ENCODE assay signal across 22 cellular contexts in genomic region chr7:43568529-43568928, GRCh38. TPM values are rescaled to one million over a fixed set of nuclear protein-coding genes. Genes with fewer than 3 reads are reported as not detected.
A peak's percentile ranks its signal among the peaks of the same experiment; 100 is the strongest.
DNase-seq lines count a peak whose midpoint lies in the region; ATAC-seq, FAIRE-seq and TF ChIP-seq lines count a peak whose summit lies in the region.
"Had no signal": no experiment of that assay in that cellular context is flagged by ENCODE, and none has a peak within 500 bp of the region (broad histone marks: within the 10 kb centered on the region; RNA-seq: fewer than 3 reads in every experiment).

No MANE protein-coding gene starts in this region.

- no peak overlapping the region for H2AFZ ChIP-seq in K562 (ENCODE audit: low read depth, low read length)
- H2AFZ ChIP-seq: GM23338 had no signal

- intact Hi-C loops in K562 (cut with micrococcal nuclease): no loop called here
- intact Hi-C loops in CD14-positive monocyte (cut with micrococcal nuclease): no loop called here

- no peak for TF ChIP-seq RAD21 in K562 (CRISPR knock-in tag; conservative IDR thresholded peaks at IDR 0.05 in 1 of 2, IDR thresholded peaks at IDR 0.05 in 1 of 2)

- TF ChIP-seq CTCF in K562 (IDR thresholded peaks at IDR 0.05 in 2 of 3, conservative IDR thresholded peaks at IDR 0.05 in 1 of 3; ENCODE audit: insufficient read depth in 2 of 3, low read depth in 1 of 3, low read length in 3 of 3): no peak
- no peak for TF ChIP-seq CTCF in foreskin keratinocyte (conservative IDR thresholded peaks at IDR 0.05)
- no peak for TF ChIP-seq CTCF in CD14-positive monocyte (IDR thresholded peaks at IDR 0.05)

- H3K4me1 ChIP-seq in K562 (replicated peaks in 1 of 2; ENCODE audit: control insufficient read depth in 2 of 2, insufficient read depth in 2 of 2, low read length in 2 of 2) (peaks cover 0 to 12% of the 10 kb centered on the region in 2 experiments; a peak in 3 of 5 replicates), foreskin keratinocyte (peaks cover 54% of the 10 kb centered on the region)
- H3K4me1 ChIP-seq: colonic mucosa had no signal

- no peak for FAIRE-seq in K562 (lab: Jason Lieb, UNC)

- H3K9ac ChIP-seq in K562 (ENCODE audit: insufficient read depth in 1 of 2, low read depth in 2 of 2, low read length in 2 of 2): no peak overlapping the region
- H3K9ac ChIP-seq: BLaER1 had no signal

- 43% methylated on average over 6 of the region's 6 CpGs for WGBS in K562 (ENCODE audit: insufficient coverage, low coverage, missing lambda C conversion rate)

- no peaks in the 10 kb centered on the region for H4K20me1 ChIP-seq in K562 (replicated peaks; ENCODE audit: control insufficient read depth, insufficient read depth, low read length)
- H4K20me1 ChIP-seq: BLaER1 had no signal

- ATAC-seq in K562 (no peak), foreskin keratinocyte (peak; percentile 90), HG02885 (IDR thresholded peaks at IDR 0.05; ENCODE audit: poor library complexity, unreplicated experiment) (no peak)
- ATAC-seq: GM23338; left ventricle myocardium superior; stimulated activated naive CD8-positive, alpha-beta T cell treated with anti-CD3 and anti-CD28 coated beads, Interleukin-15, amount 100 ng/mL, for 72 hours had no signal

- H3K36me3 Mint-ChIP-seq in CD14-positive monocyte: no peaks in the 10 kb centered on the region
- H3K36me3 Mint-ChIP-seq: naive B cell had no signal

- no peaks in the 10 kb centered on the region for H3K9me3 Mint-ChIP-seq in CD14-positive monocyte
- H3K9me3 Mint-ChIP-seq: activated naive CD8-positive, alpha-beta T cell treated with anti-CD3 and anti-CD28 coated beads, Interleukin-2, amount 50 U/mL, for 24 hours; GM23338; naive B cell; stimulated activated naive CD8-positive, alpha-beta T cell treated with anti-CD3 and anti-CD28 coated beads, Interleukin-15, amount 100 ng/mL, for 72 hours; T-helper 2 cell treated with Interferon-gamma antibody and Interleukin-4, amounts not matched to agents 5 μg/mL and 100 μg/mL, for 36 hours had no signal

- no peak overlapping the region for H3K4me3 Mint-ChIP-seq in CD14-positive monocyte
- H3K4me3 Mint-ChIP-seq: activated naive CD8-positive, alpha-beta T cell treated with anti-CD3 and anti-CD28 coated beads, Interleukin-2, amount 50 U/mL, for 24 hours; GM23338; stimulated activated naive CD8-positive, alpha-beta T cell treated with anti-CD3 and anti-CD28 coated beads, Interleukin-15, amount 100 ng/mL, for 72 hours; T-helper 2 cell treated with Interferon-gamma antibody and Interleukin-4, amounts not matched to agents 5 μg/mL and 100 μg/mL, for 36 hours had no signal

- no TSS peak for BruUV-seq in K562 (replicated peaks; lab: Mats Ljungman, UMichigan)

- in situ Hi-C loops in K562 (cut with MboI): no loop called here

- TF ChIP-seq EP300 in K562 (IDR thresholded peaks at IDR 0.05; ENCODE audit: low read length): no peak

- no peaks in the 10 kb centered on the region for H3K9me1 ChIP-seq in K562 (ENCODE audit: control insufficient read depth, insufficient read depth, low read length)

- H3K36me3 ChIP-seq in K562 (ENCODE audit: control insufficient read depth, insufficient read depth, low read length): no peaks in the 10 kb centered on the region
- H3K36me3 ChIP-seq: BLaER1, colonic mucosa, vagina had no signal

- H3K4me2 ChIP-seq in K562 (ENCODE audit: insufficient read depth, low read length): no peak overlapping the region
- H3K4me2 ChIP-seq: BLaER1, GM23338 had no signal

- no peak overlapping the region for H3K27ac ChIP-seq in K562 (ENCODE audit: extremely low read depth, low read depth, low read length)
- peak overlapping the region; percentile 72 for H3K27ac ChIP-seq in foreskin keratinocyte
- H3K27ac ChIP-seq: BLaER1, colonic mucosa, vagina had no signal

- POLR2A ChIA-PET in K562 (lab: Yijun Ruan, JAX): interaction anchor here (0.6 to 1.8 kb wide), 5 partner anchors 9 to 97 kb away, joined by 3 to 5 read pairs (median 4); partner anchors contain the start of gene STK17A

- peaks cover 19% of the 10 kb centered on the region for H3K4me1 Mint-ChIP-seq in CD14-positive monocyte
- H3K4me1 Mint-ChIP-seq: GM23338, naive B cell had no signal

- TF ChIP-seq POLR2A in K562 (conservative IDR thresholded peaks at IDR 0.05): no peak

- no peaks in the 10 kb centered on the region for H3K9me3 ChIP-seq in K562 (replicated peaks; ENCODE audit: control insufficient read depth, insufficient read depth, low read depth, low read length)
- H3K9me3 ChIP-seq: BLaER1, colonic mucosa, vagina had no signal

- H3K27me3 ChIP-seq in K562 (ENCODE audit: control insufficient read depth in 2 of 2, insufficient read depth in 2 of 2, low read length in 2 of 2): no peaks in the 10 kb centered on the region
- no peaks in the 10 kb centered on the region for H3K27me3 ChIP-seq in foreskin keratinocyte
- H3K27me3 ChIP-seq: BLaER1, colonic mucosa, vagina had no signal

- H3K79me2 ChIP-seq in K562 (ENCODE audit: control insufficient read depth, insufficient read depth, low read length): no peaks in the 10 kb centered on the region

- peaks cover 10 to 12% (median 10%) of the 10 kb centered on the region in 3 donors for H3K27me3 Mint-ChIP-seq in CD14-positive monocyte (ENCODE audit: low read depth in 3 of 3)
- H3K27me3 Mint-ChIP-seq: progenitor cell of endocrine pancreas; stimulated activated naive CD8-positive, alpha-beta T cell treated with anti-CD3 and anti-CD28 coated beads, Interleukin-15, amount 100 ng/mL, for 72 hours had no signal

- H3K4me3 ChIP-seq in K562: no peak overlapping the region
- H3K4me3 ChIP-seq: BLaER1, colonic mucosa, GM23338, vagina had no signal

- DNase-seq in EH (ENCODE audit: low read depth) (peak; percentile 66), M059J (ENCODE audit: low read depth) (peak; percentile 99), K562 (ENCODE audit: extremely low read depth in 1 of 4, low spot score in 3 of 4) (no peak), foreskin keratinocyte (peak; percentile 99 to 100), NCI-H1930 (lab: John Stamatoyannopoulos, UW) (no peak), CD14-positive monocyte (ENCODE audit: low spot score) (no peak)
- DNase-seq: activated CD4-positive, alpha-beta T cell treated with anti-CD3 and anti-CD28 coated beads, Interleukin-2, amount 50 U/mL, for 1 hour; activated naive CD8-positive, alpha-beta T cell treated with anti-CD3 and anti-CD28 coated beads, Interleukin-2, amount 50 U/mL, for 24 hours; activated T-cell treated with anti-CD3 and anti-CD28 coated beads, Interleukin-2, amount 50 U/mL, for 48 hours; colonic mucosa; left ventricle myocardium superior; naive B cell; NCI-H1048; NCI-H526 treated with DMSO at 0.1 percent for 48 hours; RPMI8226; stimulated activated naive CD8-positive, alpha-beta T cell treated with anti-CD3 and anti-CD28 coated beads, Interleukin-15, amount 100 ng/mL, for 72 hours had no signal

- H3K27ac Mint-ChIP-seq in CD14-positive monocyte: no peak overlapping the region
- H3K27ac Mint-ChIP-seq: activated naive CD8-positive, alpha-beta T cell treated with anti-CD3 and anti-CD28 coated beads, Interleukin-2, amount 50 U/mL, for 24 hours; GM23338; naive B cell; progenitor cell of endocrine pancreas; stimulated activated naive CD8-positive, alpha-beta T cell treated with anti-CD3 and anti-CD28 coated beads, Interleukin-15, amount 100 ng/mL, for 72 hours; T-helper 2 cell treated with Interferon-gamma antibody and Interleukin-4, amounts not matched to agents 5 μg/mL and 100 μg/mL, for 36 hours had no signal

- CTCF ChIA-PET in K562 (lab: Yijun Ruan, JAX; ENCODE audit: low intra/inter-chr PET ratio): no interaction called here

TF ChIP-seq in K562, 482 proteins besides CTCF, POLR2A, EP300 and RAD21:
- no peak for TF ChIP-seq ZBTB12 (CRISPR knock-in tag; IDR thresholded peaks at IDR 0.05)
- peak; percentile 40 for TF ChIP-seq NFIC (IDR thresholded peaks at IDR 0.05)
- no peak for TF ChIP-seq ZNF324 (CRISPR knock-in tag; IDR thresholded peaks at IDR 0.05)

RNA-seq across cellular contexts. Expression of gene STK17A, which starts 14.4 kb away (rescaled TPM):
- 109 and 141 TPM in 2 replicates for total RNA-seq in M059J (2014; rRNA removed; shearing (Covaris generic))
- 5.0 and 18.0 TPM in 2 replicates for total RNA-seq in K562 (2011; cell fraction: chromatin; rRNA removed; ENCODE audit: low replicate concordance)
- total RNA-seq in K562 (2011; cell fraction: nucleolus; rRNA removed): 3.5 and 4.2 TPM in 2 replicates
- 8.7 and 17.8 TPM in 2 replicates for total RNA-seq in K562 (2011; cell fraction: nucleoplasm; rRNA removed)
- 13.1 and 13.8 TPM in 2 replicates for total RNA-seq in K562 (2014; rRNA removed)
- total RNA-seq in K562 (2014; rRNA removed; fragmentation: Illumina TruSeq; extraction: Trizol): 16.3 and 19.5 TPM in 2 replicates
- 13.4 and 14.2 TPM in 2 replicates for total RNA-seq in K562 (2015; rRNA removed; fragmentation: Illumina TruSeq; extraction: Trizol)
- total RNA-seq in K562 (2021): 12.3 and 13.7 TPM in 2 replicates
- 6.7 and 11.5 TPM in 2 replicates for polyA plus RNA-seq in K562 (2011; rRNA removed)
- 2.1 and 2.4 TPM in 2 replicates for polyA plus RNA-seq in K562 (2011; cell fraction: cytosol; rRNA removed)
- polyA plus RNA-seq in K562 (2011; cell fraction: nucleus; rRNA removed): 4.0 and 4.7 TPM in 2 replicates
- 11.7 and 13.6 TPM in 2 replicates for polyA plus RNA-seq in K562 (2012)
- 12.3 and 14.6 TPM in 2 replicates for polyA plus RNA-seq in K562 (2014; fragmentation: Illumina TruSeq; extraction: Trizol)
- 1 to 10 TPM; 3.4 to 3.5 TPM for polyA plus RNA-seq in K562 (2014; fragmentation: Nextera tagmentation; extraction: Ambion mirVana)
- polyA plus RNA-seq in K562 (2014; rRNA removed): 10.1 and 13.2 TPM in 2 replicates
- 5.5 and 6.4 TPM in 2 replicates for polyA minus RNA-seq in K562 (2011; rRNA and poly(A)+ RNA removed)
- 3.1 and 3.6 TPM in 2 replicates for polyA minus RNA-seq in K562 (2011; cell fraction: cytosol; rRNA and poly(A)+ RNA removed)
- 4.2 and 4.3 TPM in 2 replicates for polyA minus RNA-seq in K562 (2011; cell fraction: nucleus; rRNA and poly(A)+ RNA removed)
- 55.2 and 74.0 TPM in 2 replicates for total RNA-seq in foreskin keratinocyte
- polyA plus RNA-seq in foreskin keratinocyte: 45.9 and 52.1 TPM in 2 replicates
- polyA plus RNA-seq in CD14-positive monocyte: 10 to 100 TPM in 1 of 2 donors, 1 to 10 TPM in 1; 9.5 to 14.1 TPM

Comparison
In these comparisons a context has a peak if more than half of its experiments do, and no peak if none do; other contexts are left out.
1. DNase-seq: peak in EH (single experiment), M059J (single experiment) and foreskin keratinocyte (2 of 2); none in K562 (0 of 4), NCI-H1930 (0 of 2) and CD14-positive monocyte (single experiment).